20 cellular contexts compared by ENCODE assay signal in genomic region chr20:40438161-40438835, GRCh38.
A peak's percentile ranks its signal among the peaks of the same experiment; 100 is the strongest.
DNase-seq lines count a peak whose midpoint lies in the region; ATAC-seq and TF ChIP-seq lines count a peak whose summit lies in the region.
"Had no signal": no experiment of that assay in that cellular context is flagged by ENCODE, and none has a peak within 500 bp of the region (broad histone marks: within the 10 kb centered on the region; RNA-seq: fewer than 3 reads in every experiment).

No MANE protein-coding gene starts in this region.

- H3K23ac ChIP-seq in mesenchymal stem cell (ENCODE audit: low read length in 2 of 2) = no peak overlapping the region

- H2BK5ac ChIP-seq in mesenchymal stem cell (ENCODE audit: low read depth, low read length, poor library complexity, severe bottlenecking) = no peak overlapping the region

- H3K4me1 Mint-ChIP-seq in GM23338 = peaks cover 18% of the 10 kb centered on the region

- WGBS in mesenchymal stem cell = 49% methylated on average over 7 of the region's 8 CpGs
- WGBS in smooth muscle cell (ENCODE audit: low lambda C conversion rate) = 55% methylated on average over 8 of the region's 8 CpGs

- H4K91ac ChIP-seq in mesenchymal stem cell (ENCODE audit: low read length) = no peak overlapping the region

- H3K4me2 ChIP-seq in GM23338 (no peak overlapping the region), mesenchymal stem cell (ENCODE audit: low read length, poor library complexity, severe bottlenecking) (no peak overlapping the region), smooth muscle cell (peak overlapping the region; percentile 39)
- H3K4me2 ChIP-seq: A549 had no signal

- no peak overlapping the region for H3K18ac ChIP-seq in mesenchymal stem cell (ENCODE audit: low read depth in 1 of 2, low read length in 2 of 2)

- H3K4ac ChIP-seq in mesenchymal stem cell (ENCODE audit: low read depth in 1 of 2, low read length in 2 of 2) = no peak overlapping the region

- TF ChIP-seq CTCF in GM23338 (conservative IDR thresholded peaks at IDR 0.05; ENCODE audit: low read depth in 2 of 2) (no peak), epithelial cell of proximal tubule (conservative IDR thresholded peaks at IDR 0.05; ENCODE audit: low read depth, low read length) (no peak), smooth muscle cell (IDR thresholded peaks at IDR 0.05; ENCODE audit: borderline replicate concordance, insufficient read depth, poor library complexity, severe bottlenecking) (no peak), foreskin fibroblast (IDR thresholded peaks at IDR 0.05; ENCODE audit: low read depth, low read length) (no peak)

- ATAC-seq in GM23338 = no peak
- ATAC-seq: A549; CD8-positive, alpha-beta T cell had no signal

- H4K20me1 ChIP-seq in GM23338 (replicated peaks; ENCODE audit: insufficient read depth) (no peaks in the 10 kb centered on the region), smooth muscle cell (ENCODE audit: low read depth) (no peaks in the 10 kb centered on the region)
- H4K20me1 ChIP-seq: BLaER1 treated with 17β-estradiol and CSF1 and Interleukin-3, amounts not matched to agents 10 nM and 100 nM had no signal

- H3K4me3 Mint-ChIP-seq in GM23338 = no peak overlapping the region
- H3K4me3 Mint-ChIP-seq: CD8-positive, alpha-beta T cell; H9 had no signal

- no peak overlapping the region for H3K27ac Mint-ChIP-seq in GM23338
- H3K27ac Mint-ChIP-seq: CD8-positive, alpha-beta T cell; H9 had no signal

- H3K9ac ChIP-seq in mesenchymal stem cell (ENCODE audit: low read length) = peak overlapping the region; percentile 46
- no peak overlapping the region for H3K9ac ChIP-seq in smooth muscle cell (ENCODE audit: low read depth)

- no peak overlapping the region for H2BK15ac ChIP-seq in mesenchymal stem cell (ENCODE audit: low read depth, poor library complexity, severe bottlenecking)

- H3K79me2 ChIP-seq in GM23338 (replicated peaks; ENCODE audit: insufficient read depth) (no peaks in the 10 kb centered on the region), smooth muscle cell (ENCODE audit: low read depth) (no peaks in the 10 kb centered on the region)

- H2AFZ ChIP-seq in GM23338 = 0 out of 2 replicates have a peak overlapping the region, but pooled peaks have one; percentile 60
- H2AFZ ChIP-seq in mesenchymal stem cell (ENCODE audit: low read depth, low read length) = no peak overlapping the region
- H2AFZ ChIP-seq in smooth muscle cell (ENCODE audit: low read depth) = peak overlapping the region; percentile 21

- H2BK12ac ChIP-seq in mesenchymal stem cell (ENCODE audit: low read length in 2 of 2) = no peak overlapping the region

- H3K4me3 ChIP-seq in GM23338 (no peak overlapping the region), epithelial cell of proximal tubule (ENCODE audit: low read depth, low read length) (no peak overlapping the region), mesenchymal stem cell (ENCODE audit: insufficient read depth in 1 of 2, low read depth in 1 of 2, low read length in 2 of 2) (no peak overlapping the region), smooth muscle cell (no peak overlapping the region), foreskin fibroblast (ENCODE audit: low read depth in 1 of 2, low read length in 2 of 2) (no peak overlapping the region)
- H3K4me3 ChIP-seq: A549; BLaER1 treated with 17β-estradiol and CSF1 and Interleukin-3, amounts not matched to agents 10 nM and 100 nM had no signal

- H3K27me3 Mint-ChIP-seq in GM23338 (ENCODE audit: insufficient read depth, low read depth, poor library complexity) = peaks cover 1% of the 10 kb centered on the region

- H3K36me3 Mint-ChIP-seq in GM23338 (ENCODE audit: low read depth) = no peaks in the 10 kb centered on the region
- H3K36me3 Mint-ChIP-seq: CD8-positive, alpha-beta T cell had no signal

- H3K27ac ChIP-seq in GM23338 (ENCODE audit: low read depth) (no peak overlapping the region), mesenchymal stem cell (ENCODE audit: low read length, poor library complexity, severe bottlenecking) (peak overlapping the region; percentile 68), smooth muscle cell (ENCODE audit: low read depth) (peak overlapping the region; percentile 84)
- H3K27ac ChIP-seq: A549 had no signal

- H2BK120ac ChIP-seq in mesenchymal stem cell (ENCODE audit: low read depth, low read length) = no peak overlapping the region

- no peaks in the 10 kb centered on the region for H3F3A ChIP-seq in GM23338 (replicated peaks; ENCODE audit: low read depth)
- peaks cover 3% of the 10 kb centered on the region for H3F3A ChIP-seq in smooth muscle cell (ENCODE audit: low read depth)

- H3K9me2 ChIP-seq in GM23338 (ENCODE audit: insufficient read depth) = peaks cover 10% of the 10 kb centered on the region

- H3K9me3 ChIP-seq in mesenchymal stem cell (ENCODE audit: control insufficient read depth, low read length) (no peaks in the 10 kb centered on the region), smooth muscle cell (replicated peaks; ENCODE audit: low read depth) (no peaks in the 10 kb centered on the region)
- H3K9me3 ChIP-seq: A549; BLaER1 treated with 17β-estradiol and CSF1 and Interleukin-3, amounts not matched to agents 10 nM and 100 nM had no signal

- DNase-seq in GM23338 (ENCODE audit: low spot score) = no peak
- peak; percentile 38 for DNase-seq in epithelial cell of proximal tubule (ENCODE audit: low read depth)
- DNase-seq in mesenchymal stem cell = no peak
- DNase-seq in smooth muscle cell (lab: John Stamatoyannopoulos, UW; ENCODE audit: unreplicated experiment) = no peak
- no peak for DNase-seq in foreskin fibroblast
- no peak for DNase-seq in stimulated activated CD8-positive, alpha-beta memory T cell treated with anti-CD3 and anti-CD28 coated beads, Interleukin-4, amount 100 ng/mL, for 48 hours
- DNase-seq in NCI-H82 (lab: John Stamatoyannopoulos, UW) = no peak
- DNase-seq: Calu3; CD8-positive, alpha-beta T cell; H9; KG1; NCI-H1417; NCI-H187; NCI-H2107; NCI-H2227 treated with DMSO at 0.1 percent for 48 hours; NCI-H510A treated with DMSO at 0.1 percent for 48 hours; NCI-H774; SHP77 had no signal

- H3K4me1 ChIP-seq in GM23338 (ENCODE audit: insufficient read depth) = no peaks in the 10 kb centered on the region
- H3K4me1 ChIP-seq in mesenchymal stem cell (ENCODE audit: control insufficient read depth, insufficient read depth, low read depth, low read length) = no peaks in the 10 kb centered on the region
- no peaks in the 10 kb centered on the region for H3K4me1 ChIP-seq in smooth muscle cell (ENCODE audit: low read depth)
- H3K4me1 ChIP-seq: A549 had no signal

- H3K9me3 Mint-ChIP-seq in GM23338 = no peaks in the 10 kb centered on the region
- H3K9me3 Mint-ChIP-seq: CD8-positive, alpha-beta T cell; H9 had no signal

- no peak overlapping the region for H3K14ac ChIP-seq in mesenchymal stem cell (ENCODE audit: low read length in 2 of 2)

- H3K27me3 ChIP-seq in GM23338 (ENCODE audit: insufficient read depth) (no peaks in the 10 kb centered on the region), mesenchymal stem cell (ENCODE audit: control insufficient read depth in 1 of 2, insufficient read depth in 1 of 2, low read length in 2 of 2) (no peaks in the 10 kb centered on the region), smooth muscle cell (ENCODE audit: low read depth) (no peaks in the 10 kb centered on the region)
- H3K27me3 ChIP-seq: BLaER1 treated with 17β-estradiol and CSF1 and Interleukin-3, amounts not matched to agents 10 nM and 100 nM had no signal

- no peak overlapping the region for H2AK5ac ChIP-seq in mesenchymal stem cell (ENCODE audit: low read length, severe bottlenecking)

- H3K79me1 ChIP-seq in mesenchymal stem cell (replicated peaks; ENCODE audit: low read length, poor library complexity, severe bottlenecking) = no peaks in the 10 kb centered on the region

- H4K8ac ChIP-seq in mesenchymal stem cell (ENCODE audit: low read length) = no peak overlapping the region

- H3K36me3 ChIP-seq in GM23338 (ENCODE audit: insufficient read depth) (no peaks in the 10 kb centered on the region), mesenchymal stem cell (ENCODE audit: control insufficient read depth in 1 of 2, insufficient read depth in 2 of 2, low read depth in 1 of 2, low read length in 2 of 2) (no peaks in the 10 kb centered on the region), smooth muscle cell (ENCODE audit: low read depth) (no peaks in the 10 kb centered on the region)
- H3K36me3 ChIP-seq: BLaER1 treated with 17β-estradiol and CSF1 and Interleukin-3, amounts not matched to agents 10 nM and 100 nM had no signal

TF ChIP-seq in GM23338, 12 proteins besides CTCF, POLR2A, EP300 and RAD21 (continues in another document):
- TF ChIP-seq CREB1 (CRISPR knock-in tag; IDR thresholded peaks at IDR 0.05; ENCODE audit: low read depth) (no peak), ZNF114 (CRISPR knock-in tag; IDR thresholded peaks at IDR 0.05) (no peak), NANOG (IDR thresholded peaks at IDR 0.05; ENCODE audit: borderline replicate concordance) (no peak), ZNF331 (CRISPR knock-in tag; IDR thresholded peaks at IDR 0.05; ENCODE audit: low read depth) (no peak), EZH2phosphoT487 (IDR thresholded peaks at IDR 0.05; ENCODE audit: unreplicated experiment) (no peak), EZH2 (IDR thresholded peaks at IDR 0.05; ENCODE audit: low read depth, unreplicated experiment) (no peak)
